In genomic region chr6:3176562-3177355, GRCh38 we compare ENCODE assay signal across 9 cellular contexts. TPM values are rescaled to one million over a fixed set of nuclear protein-coding genes. Genes with fewer than 3 reads are reported as not detected.
DNase-seq lines count a peak whose midpoint lies in the region; ATAC-seq and TF ChIP-seq lines count a peak whose summit lies in the region.
"Had no signal": no experiment of that assay in that cellular context is flagged by ENCODE, and none has a peak within 500 bp of the region (broad histone marks: within the 10 kb centered on the region; RNA-seq: fewer than 3 reads in every experiment).

No MANE protein-coding gene starts in this region.

- TF ChIP-seq CTCF in AG04449 (IDR thresholded peaks at IDR 0.05; ENCODE audit: insufficient read depth, low read length, missing control alignments) = no peak
- TF ChIP-seq CTCF in GM13976 (IDR thresholded peaks at IDR 0.05; ENCODE audit: borderline replicate concordance, control extremely low read depth, extremely low read depth, insufficient read depth, missing control alignments) = no peak

- H3K4me3 ChIP-seq in AG04449 (ENCODE audit: low read depth, low read length) = no peak overlapping the region
- H3K4me3 ChIP-seq: pancreas had no signal

- CTCF ChIA-PET in AG04449 (lab: Yijun Ruan, JAX) = interaction anchor here (0.9 to 1.8 kb wide), 4 partner anchors 11 to 74 kb away, joined by 4 to 8 read pairs (median 4); no protein-coding TSS in a partner anchor

- in situ Hi-C loops in GM13976 (cut with MboI; ENCODE audit: low sequenced_read_pairs, unreplicated experiment) = no loop called here

- ATAC-seq in HG03354 (IDR thresholded peaks at IDR 0.05; ENCODE audit: poor library complexity, severe bottlenecking, unreplicated experiment) = no peak

- DNase-seq in AG04449 (ENCODE audit: low read depth, low spot score) (peak; percentile 53), HT1080 (ENCODE audit: low read depth) (peak; percentile 93), foreskin melanocyte (peak; percentile 52), superior temporal gyrus (ENCODE audit: extremely low spot score) (peak; percentile 58), GM13976 (ENCODE audit: low spot score) (no peak), DMS79 (lab: John Stamatoyannopoulos, UW) (no peak)
- DNase-seq in activated CD4-positive, alpha-beta T cell treated with anti-CD3 and anti-CD28 coated beads for 48 hours = peak; percentile 71
- DNase-seq: pancreas had no signal

- POLR2A ChIA-PET in AG04449 (lab: Yijun Ruan, JAX) = interaction anchor here (1.1 kb wide), 2 partner anchors 15 to 20 kb away, joined by 4 to 5 read pairs; partner anchors contain the start of gene TUBB2A

RNA-seq across cellular contexts. Expression of gene TUBB2A, which starts 19.4 kb away (rescaled TPM):
- 106 and 118 TPM in 2 replicates for total RNA-seq in HT1080 (2014; rRNA removed; shearing (Covaris generic))
- polyA plus RNA-seq in HT1080 (2015; cell fraction: cytosol; rRNA removed) = 62.3 and 70.3 TPM in 2 replicates
- 65.7 and 67.4 TPM in 2 replicates for polyA plus RNA-seq in HT1080 (2015; cell fraction: nucleus; rRNA removed)

RNA-seq across cellular contexts. Expression of gene TUBB2B, which starts 50.7 kb away (rescaled TPM):
- total RNA-seq in HT1080 (2014; rRNA removed; shearing (Covaris generic)) = 0.10 TPM in 1 of 2 replicates, not detected in the other
- 1.3 and 1.4 TPM in 2 replicates for polyA plus RNA-seq in HT1080 (2015; cell fraction: cytosol; rRNA removed)
- polyA plus RNA-seq in HT1080 (2015; cell fraction: nucleus; rRNA removed) = 0.68 and 1.4 TPM in 2 replicates

RNA-seq across cellular contexts. Expression of gene BPHL, which starts 58.2 kb away (rescaled TPM):
- 4.6 and 8.0 TPM in 2 replicates for total RNA-seq in HT1080 (2014; rRNA removed; shearing (Covaris generic))
- polyA plus RNA-seq in HT1080 (2015; cell fraction: cytosol; rRNA removed) = 4.8 and 5.1 TPM in 2 replicates
- 13.6 and 18.5 TPM in 2 replicates for polyA plus RNA-seq in HT1080 (2015; cell fraction: nucleus; rRNA removed)

Comparison
In these comparisons a context has a peak if more than half of its experiments do, and no peak if none do; other contexts are left out.
1. DNase-seq: peak in AG04449 (single experiment), HT1080 (single experiment), activated CD4-positive, alpha-beta T cell treated with anti-CD3 and anti-CD28 coated beads for 48 hours (single experiment), foreskin melanocyte (single experiment) and superior temporal gyrus (single experiment); none in GM13976 (single experiment) and DMS79 (single experiment).